22 cellular contexts compared by ENCODE assay signal in genomic region chr21:36274128-36274527, GRCh38. TPM values are rescaled to one million over a fixed set of nuclear protein-coding genes. Genes with fewer than 3 reads are reported as not detected.
DNase-seq lines count a peak whose midpoint lies in the region; ATAC-seq, FAIRE-seq and TF ChIP-seq lines count a peak whose summit lies in the region.
"Had no signal": no experiment of that assay in that cellular context is flagged by ENCODE, and none has a peak within 500 bp of the region (broad histone marks: within the 10 kb centered on the region; RNA-seq: fewer than 3 reads in every experiment).

No MANE protein-coding gene starts in this region.

- ATAC-seq in HepG2 (no peak), right lobe of liver (no peak), GM21515 (IDR thresholded peaks at IDR 0.05; ENCODE audit: unreplicated experiment) (no peak)
- ATAC-seq in activated T-helper 17 cell treated with anti-CD3 and anti-CD28 coated beads, Interleukin-2, amount 50 U/mL, for 72 hours (replicated peaks) = no peak
- ATAC-seq in naive thymus-derived CD4-positive, alpha-beta T cell = no peak
- ATAC-seq: CD8-positive, alpha-beta T cell; HCT116 had no signal

- no peak overlapping the region for H3K4me3 ChIP-seq in HepG2 (replicated peaks in 1 of 3; ENCODE audit: insufficient read depth in 1 of 3, low read depth in 2 of 3, low read length in 3 of 3)
- H3K4me3 ChIP-seq in right lobe of liver = no peak overlapping the region
- no peak overlapping the region for H3K4me3 ChIP-seq in parathyroid adenoma (ENCODE audit: low read depth, low read length)
- no peak overlapping the region for H3K4me3 ChIP-seq in naive thymus-derived CD4-positive, alpha-beta T cell (ENCODE audit: low read length)

- H3K27me3 ChIP-seq in HepG2 (ENCODE audit: control insufficient read depth in 1 of 2, insufficient read depth in 2 of 2, low read length in 2 of 2) (no peaks in the 10 kb centered on the region), right lobe of liver (no peaks in the 10 kb centered on the region), parathyroid adenoma (ENCODE audit: control insufficient read depth, insufficient read depth, low read length) (no peaks in the 10 kb centered on the region)
- H3K27me3 ChIP-seq in naive thymus-derived CD4-positive, alpha-beta T cell (ENCODE audit: control insufficient read depth in 2 of 2, insufficient read depth in 2 of 2, low read length in 2 of 2) = no peaks in the 10 kb centered on the region

- POLR2A ChIA-PET in HepG2 (lab: Yijun Ruan, JAX) = no interaction called here
- POLR2A ChIA-PET in naive thymus-derived CD4-positive, alpha-beta T cell (lab: Charles Lee) = interaction anchor here (0.8 to 1.2 kb wide), 2 partner anchors 14 to 47 kb away, joined by 3 to 4 read pairs; no protein-coding TSS in a partner anchor

- CTCF ChIA-PET in HepG2 (lab: Yijun Ruan, JAX; ENCODE audit: low intra/inter-chr PET ratio, low total read pairs) = no interaction called here
- CTCF ChIA-PET in naive thymus-derived CD4-positive, alpha-beta T cell (lab: Charles Lee) = interaction anchor here (0.6 kb wide), 1 partner anchor 10 kb away, joined by 3 read pairs; no protein-coding TSS in a partner anchor

- H4K20me1 ChIP-seq in HepG2 (ENCODE audit: insufficient read depth, low read length) = no peaks in the 10 kb centered on the region

- H3K4me1 ChIP-seq in HepG2 (ENCODE audit: insufficient read depth, low read length) (peaks cover 1% of the 10 kb centered on the region), right lobe of liver (peaks cover 0 to 4% (median 0%) of the 10 kb centered on the region in 4 donors), parathyroid adenoma (peaks cover 15% of the 10 kb centered on the region)
- no peaks in the 10 kb centered on the region for H3K4me1 ChIP-seq in naive thymus-derived CD4-positive, alpha-beta T cell (ENCODE audit: control insufficient read depth in 2 of 2, insufficient read depth in 2 of 2, low read length in 2 of 2)

- H3K79me2 ChIP-seq in HepG2 (ENCODE audit: insufficient read depth, low read length) (no peaks in the 10 kb centered on the region), parathyroid adenoma (no peaks in the 10 kb centered on the region)

- H3K36me3 ChIP-seq in HepG2 (replicated peaks in 1 of 2; ENCODE audit: control insufficient read depth in 1 of 2, insufficient read depth in 2 of 2, low read length in 2 of 2) = peaks cover 0 to 2% of the 10 kb centered on the region in 2 experiments; a peak in 1 of 5 replicates
- peaks cover 0 to 12% (median 0%) of the 10 kb centered on the region in 4 donors for H3K36me3 ChIP-seq in right lobe of liver
- H3K36me3 ChIP-seq in parathyroid adenoma (ENCODE audit: control insufficient read depth, insufficient read depth, low read length) = no peaks in the 10 kb centered on the region
- H3K36me3 ChIP-seq in naive thymus-derived CD4-positive, alpha-beta T cell (ENCODE audit: control insufficient read depth in 2 of 3, insufficient read depth in 3 of 3, low read length in 3 of 3) = peaks cover 0 to 21% (median 0%) of the 10 kb centered on the region in 3 experiments

- H3K9me3 Mint-ChIP-seq in activated T-helper 17 cell treated with anti-CD3 and anti-CD28 coated beads, Interleukin-2, amount 50 U/mL, for 72 hours = no peaks in the 10 kb centered on the region
- H3K9me3 Mint-ChIP-seq in naive thymus-derived CD4-positive, alpha-beta T cell = peaks cover 0 to 1% (median 0%) of the 10 kb centered on the region in 11 donors
- H3K9me3 Mint-ChIP-seq in activated T-helper 1 cell treated with anti-CD3 and anti-CD28 coated beads, Interleukin-12 subunit alpha, Interleukin-12 subunit beta, Interleukin-2, Interleukin-4 antibody, amounts not matched to agents 30 ng/mL and 10 ng/mL and 1 ng/mL, durations not matched to agents 14 hours and 24 hours and 36 hours = no peaks in the 10 kb centered on the region
- H3K9me3 Mint-ChIP-seq: CD8-positive, alpha-beta T cell had no signal

- DNase-seq in HepG2 (ENCODE audit: low spot score) (no peak), right lobe of liver (no peak)
- DNase-seq in naive thymus-derived CD4-positive, alpha-beta T cell = no peak
- no peak for DNase-seq in activated T-helper 1 cell treated with anti-CD3 and anti-CD28 coated beads, Interleukin-12 subunit alpha, Interleukin-12 subunit beta, Interleukin-2, Interleukin-4 antibody, amounts not matched to agents 30 ng/mL and 10 ng/mL and 1 ng/mL, durations not matched to agents 14 hours and 24 hours and 36 hours (ENCODE audit: low spot score)
- DNase-seq: ACHN; C1 segment of cervical spinal cord; CD8-positive, alpha-beta T cell; COR-L47; DMS153; DMS79 treated with DMSO at 0.1 percent for 48 hours; EL; GOT3; KBM-7 had no signal

- H3K4me1 Mint-ChIP-seq in activated T-helper 17 cell treated with anti-CD3 and anti-CD28 coated beads, Interleukin-2, amount 50 U/mL, for 72 hours = peaks cover 4% of the 10 kb centered on the region
- H3K4me1 Mint-ChIP-seq in naive thymus-derived CD4-positive, alpha-beta T cell = peaks cover 0 to 7% (median 0%) of the 10 kb centered on the region in 7 donors
- H3K4me1 Mint-ChIP-seq in activated T-helper 1 cell treated with anti-CD3 and anti-CD28 coated beads, Interleukin-12 subunit alpha, Interleukin-12 subunit beta, Interleukin-2, Interleukin-4 antibody, amounts not matched to agents 30 ng/mL and 10 ng/mL and 1 ng/mL, durations not matched to agents 14 hours and 24 hours and 36 hours (ENCODE audit: low read depth) = no peaks in the 10 kb centered on the region

- intact Hi-C loops in HepG2 (cut with micrococcal nuclease; ENCODE audit: unreplicated experiment) = no loop called here
- intact Hi-C loops in right lobe of liver (cut with DNase I) = no loop called here
- intact Hi-C loops in naive thymus-derived CD4-positive, alpha-beta T cell (cut with micrococcal nuclease) = no loop called here
- intact Hi-C loops in activated T-helper 1 cell treated with anti-CD3 and anti-CD28 coated beads, Interleukin-12 subunit alpha, Interleukin-12 subunit beta, Interleukin-2, Interleukin-4 antibody, amounts not matched to agents 30 ng/mL and 10 ng/mL and 1 ng/mL, durations not matched to agents 14 hours and 24 hours and 36 hours (cut with micrococcal nuclease) = no loop called here

- no peak overlapping the region for H3K9ac ChIP-seq in HepG2 (ENCODE audit: insufficient read depth, low read depth, low read length)
- H3K9ac ChIP-seq in parathyroid adenoma = no peak overlapping the region

- no TSS peak for BruUV-seq in HepG2 (replicated peaks; lab: Mats Ljungman, UMichigan)

- H2AFZ ChIP-seq in HepG2 (ENCODE audit: low read length) (no peak overlapping the region), parathyroid adenoma (peak overlapping the region; percentile 17)

- H3K4me3 Mint-ChIP-seq in activated T-helper 17 cell treated with anti-CD3 and anti-CD28 coated beads, Interleukin-2, amount 50 U/mL, for 72 hours = no peak overlapping the region
- no peak overlapping the region for H3K4me3 Mint-ChIP-seq in naive thymus-derived CD4-positive, alpha-beta T cell
- H3K4me3 Mint-ChIP-seq in activated T-helper 1 cell treated with anti-CD3 and anti-CD28 coated beads, Interleukin-12 subunit alpha, Interleukin-12 subunit beta, Interleukin-2, Interleukin-4 antibody, amounts not matched to agents 30 ng/mL and 10 ng/mL and 1 ng/mL, durations not matched to agents 14 hours and 24 hours and 36 hours = no peak overlapping the region
- H3K4me3 Mint-ChIP-seq: CD8-positive, alpha-beta T cell had no signal

- no peaks in the 10 kb centered on the region for H3K27me3 Mint-ChIP-seq in activated T-helper 17 cell treated with anti-CD3 and anti-CD28 coated beads, Interleukin-2, amount 50 U/mL, for 72 hours
- H3K27me3 Mint-ChIP-seq in naive thymus-derived CD4-positive, alpha-beta T cell = no peaks in the 10 kb centered on the region
- H3K27me3 Mint-ChIP-seq in activated T-helper 1 cell treated with anti-CD3 and anti-CD28 coated beads, Interleukin-12 subunit alpha, Interleukin-12 subunit beta, Interleukin-2, Interleukin-4 antibody, amounts not matched to agents 30 ng/mL and 10 ng/mL and 1 ng/mL, durations not matched to agents 14 hours and 24 hours and 36 hours (ENCODE audit: insufficient read depth) = no peaks in the 10 kb centered on the region

- TF ChIP-seq POLR2A in HepG2 (IDR thresholded peaks at IDR 0.05; ENCODE audit: insufficient read depth in 1 of 2, low read depth in 2 of 2, low read length in 2 of 2) (no peak), right lobe of liver (IDR thresholded peaks at IDR 0.05) (no peak)

- TF ChIP-seq RAD21 in HepG2 (CRISPR knock-in tag; IDR thresholded peaks at IDR 0.05) = no peak

- no peak overlapping the region for H3K27ac ChIP-seq in HepG2 (ENCODE audit: extremely low read length, insufficient read depth, low read length)
- no peak overlapping the region for H3K27ac ChIP-seq in right lobe of liver
- H3K27ac ChIP-seq in parathyroid adenoma = peak overlapping the region; percentile 65
- H3K27ac ChIP-seq in naive thymus-derived CD4-positive, alpha-beta T cell (ENCODE audit: low read depth, low read length) = no peak overlapping the region
- H3K27ac ChIP-seq: 22Rv1 had no signal

- H3K9me3 ChIP-seq in HepG2 (ENCODE audit: low read length) (no peaks in the 10 kb centered on the region), right lobe of liver (no peaks in the 10 kb centered on the region), parathyroid adenoma (ENCODE audit: control insufficient read depth, low read length) (no peaks in the 10 kb centered on the region)
- H3K9me3 ChIP-seq in naive thymus-derived CD4-positive, alpha-beta T cell (ENCODE audit: control insufficient read depth in 2 of 3, low read length in 3 of 3) = no peaks in the 10 kb centered on the region

- in situ Hi-C loops in HepG2 (cut with HindIII; ENCODE audit: extremely low pct_ligation_motif_present, low pct_unique_long_range_greater_than_20kb) = no loop called here

- no peak for FAIRE-seq in HepG2 (lab: Jason Lieb, UNC)
- FAIRE-seq: D721Med, G401.6, GM12891, HTR-8/SVneo had no signal

- TF ChIP-seq EP300 in HepG2 (IDR thresholded peaks at IDR 0.05; ENCODE audit: low read depth in 2 of 2, low read length in 2 of 2) (no peak), HepG2 (CRISPR knock-in tag; IDR thresholded peaks at IDR 0.05; ENCODE audit: borderline replicate concordance) (no peak)

- WGBS in HepG2 (ENCODE audit: low lambda C conversion rate) = 80% methylated on average over 4 of the region's 4 CpGs
- WGBS in right lobe of liver (ENCODE audit: insufficient coverage, low coverage, low lambda C conversion rate, missing lambda C conversion rate) = 75% methylated on average over 4 of the region's 4 CpGs

- no peak overlapping the region for H3K4me2 ChIP-seq in HepG2 (ENCODE audit: low read depth, low read length)
- H3K4me2 ChIP-seq in parathyroid adenoma (ENCODE audit: low read length) = peak overlapping the region; percentile 3

- H3K36me3 Mint-ChIP-seq in activated T-helper 17 cell treated with anti-CD3 and anti-CD28 coated beads, Interleukin-2, amount 50 U/mL, for 72 hours (ENCODE audit: low read depth) = peaks cover 45% of the 10 kb centered on the region
- H3K36me3 Mint-ChIP-seq in naive thymus-derived CD4-positive, alpha-beta T cell = peaks cover 0 to 42% (median 15%) of the 10 kb centered on the region in 5 donors
- peaks cover 16% of the 10 kb centered on the region for H3K36me3 Mint-ChIP-seq in activated T-helper 1 cell treated with anti-CD3 and anti-CD28 coated beads, Interleukin-12 subunit alpha, Interleukin-12 subunit beta, Interleukin-2, Interleukin-4 antibody, amounts not matched to agents 30 ng/mL and 10 ng/mL and 1 ng/mL, durations not matched to agents 14 hours and 24 hours and 36 hours (ENCODE audit: low read depth)

- no peak for TF ChIP-seq CTCF in HepG2 (CRISPR knock-in tag; IDR thresholded peaks at IDR 0.05)
- no peak for TF ChIP-seq CTCF in right lobe of liver (IDR thresholded peaks at IDR 0.05)
- TF ChIP-seq CTCF in parathyroid adenoma (IDR thresholded peaks at IDR 0.05) = no peak

- H3K27ac Mint-ChIP-seq in activated T-helper 17 cell treated with anti-CD3 and anti-CD28 coated beads, Interleukin-2, amount 50 U/mL, for 72 hours = peak overlapping the region; percentile 34
- H3K27ac Mint-ChIP-seq in naive thymus-derived CD4-positive, alpha-beta T cell = peak overlapping the region in 4 of 9 donors; percentile 4 to 28 (median 20)
- no peak overlapping the region for H3K27ac Mint-ChIP-seq in activated T-helper 1 cell treated with anti-CD3 and anti-CD28 coated beads, Interleukin-12 subunit alpha, Interleukin-12 subunit beta, Interleukin-2, Interleukin-4 antibody, amounts not matched to agents 30 ng/mL and 10 ng/mL and 1 ng/mL, durations not matched to agents 14 hours and 24 hours and 36 hours
- H3K27ac Mint-ChIP-seq: CD8-positive, alpha-beta T cell had no signal

RNA-seq across cellular contexts. Expression of gene MORC3, which starts 45.9 kb away (rescaled TPM):
- 19.5 and 25.5 TPM in 2 replicates for total RNA-seq in HepG2 (2016; rRNA removed; fragmentation: Illumina TruSeq; extraction: Trizol)
- 22.1 and 25.4 TPM in 2 replicates for total RNA-seq in HepG2 (2016; cell fraction: cytosol; rRNA removed; fragmentation: Illumina TruSeq; extraction: Trizol; ENCODE audit: low read depth)
- total RNA-seq in HepG2 (2016; cell fraction: insoluble cytoplasmic fraction; rRNA removed; fragmentation: Illumina TruSeq; extraction: Trizol) = 19.4 and 23.7 TPM in 2 replicates
- total RNA-seq in HepG2 (2016; cell fraction: membrane; rRNA removed; fragmentation: Illumina TruSeq; extraction: Trizol) = 9.6 and 12.3 TPM in 2 replicates
- total RNA-seq in HepG2 (2016; cell fraction: nucleus; rRNA removed; fragmentation: Illumina TruSeq; extraction: Trizol) = 20.4 and 25.7 TPM in 2 replicates
- polyA plus RNA-seq in HepG2 (2011; rRNA removed) = 10.8 and 12.9 TPM in 2 replicates
- polyA plus RNA-seq in HepG2 (2011; cell fraction: cytosol; rRNA removed) = 4.4 and 7.8 TPM in 2 replicates
- polyA plus RNA-seq in HepG2 (2011; cell fraction: nucleus; rRNA removed) = 8.4 and 10.1 TPM in 2 replicates
- 13.5 and 17.9 TPM in 2 replicates for polyA plus RNA-seq in HepG2 (2012)
- 0.28 and 0.52 TPM in 2 replicates for polyA plus RNA-seq in HepG2 (2016; cell fraction: cytosol; fragmentation: Illumina TruSeq; extraction: Trizol; ENCODE audit: low read depth)
- polyA plus RNA-seq in HepG2 (2016; cell fraction: insoluble cytoplasmic fraction; fragmentation: Illumina TruSeq; extraction: Trizol; ENCODE audit: low read depth) = 15.7 and 17.3 TPM in 2 replicates
- polyA plus RNA-seq in HepG2 (2016; cell fraction: membrane; fragmentation: Illumina TruSeq; extraction: Trizol; ENCODE audit: low read depth) = 1.4 and 1.6 TPM in 2 replicates
- 23.6 and 24.6 TPM in 2 replicates for polyA plus RNA-seq in HepG2 (2016; cell fraction: nucleus; fragmentation: Illumina TruSeq; extraction: Trizol; ENCODE audit: insufficient read depth, low read depth)
- 7.7 and 8.0 TPM in 2 replicates for polyA minus RNA-seq in HepG2 (2011; rRNA and poly(A)+ RNA removed; ENCODE audit: low replicate concordance)
- 15.5 and 16.1 TPM in 2 replicates for polyA minus RNA-seq in HepG2 (2011; cell fraction: cytosol; rRNA and poly(A)+ RNA removed)
- 45.3 and 49.9 TPM in 2 replicates for polyA minus RNA-seq in HepG2 (2011; cell fraction: nucleus; rRNA and poly(A)+ RNA removed)
- total RNA-seq in right lobe of liver = 10 to 100 TPM in 4 of 6 experiments, 1 to 10 TPM in 2; 8.5 to 16.5 (median 12.0) TPM
- 10 to 100 TPM; 29.5 to 52.4 TPM for total RNA-seq in activated T-helper 17 cell treated with anti-CD3 and anti-CD28 coated beads, Interleukin-2, amount 50 U/mL, for 72 hours
- total RNA-seq in naive thymus-derived CD4-positive, alpha-beta T cell = 100 to 1,000 TPM in 2 of 5 experiments, 10 to 100 TPM in 3; 48.2 to 123 (median 62.0) TPM
- polyA plus RNA-seq in naive thymus-derived CD4-positive, alpha-beta T cell = 10 to 100 TPM; 29.3 to 54.9 TPM
- 22.1 and 23.5 TPM in 2 replicates for total RNA-seq in activated T-helper 1 cell treated with anti-CD3 and anti-CD28 coated beads, Interleukin-12 subunit alpha, Interleukin-12 subunit beta, Interleukin-2, Interleukin-4 antibody, amounts not matched to agents 30 ng/mL and 10 ng/mL and 1 ng/mL, durations not matched to agents 14 hours and 24 hours and 36 hours
